8 cellular contexts compared by ENCODE assay signal in the genomic region with DNA sequence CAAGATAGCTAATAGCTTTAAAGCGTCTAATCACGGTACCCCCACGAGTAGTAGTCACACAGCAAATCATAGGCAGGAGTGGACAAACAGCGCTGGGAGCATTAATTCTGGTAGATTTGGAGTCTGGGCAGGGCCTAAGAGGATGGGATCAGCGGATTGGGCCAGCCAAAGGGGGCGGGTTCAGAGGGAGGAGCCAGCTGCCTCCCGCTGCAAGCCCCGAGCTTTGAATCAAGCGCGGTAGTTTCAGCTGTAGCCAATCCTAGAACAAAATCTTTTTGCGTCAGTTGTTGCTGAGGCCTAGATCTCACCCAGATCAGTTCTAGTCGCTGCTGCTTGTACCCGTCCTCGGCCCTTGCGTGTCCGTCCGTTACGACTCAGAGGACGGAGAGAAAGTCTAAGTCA. TPM values are rescaled to one million over a fixed set of nuclear protein-coding genes. Genes with fewer than 3 reads are reported as not detected.
A peak's percentile ranks its signal among the peaks of the same experiment; 100 is the strongest.
DNase-seq lines count a peak whose midpoint lies in the region; ATAC-seq, FAIRE-seq and TF ChIP-seq lines count a peak whose summit lies in the region.

No MANE protein-coding gene starts in this region.

- DNase-seq in NCI-H2171 (lab: John Stamatoyannopoulos, UW) (peak; percentile 89), cardiac fibroblast (ENCODE audit: low read depth in 2 of 2) (peak; percentile 98), iPS-NIHi7 (ENCODE audit: extremely low spot score) (peak; percentile 100), smooth muscle cell (lab: John Stamatoyannopoulos, UW; ENCODE audit: unreplicated experiment) (peak; percentile 90)

- peak overlapping the region; percentile 87 to 100 for H3K4me3 ChIP-seq in cardiac fibroblast (replicated peaks in 1 of 2; ENCODE audit: low read depth in 2 of 2, low read length in 2 of 2)
- peak overlapping the region; percentile 72 for H3K4me3 ChIP-seq in smooth muscle cell

- H3F3A ChIP-seq in smooth muscle cell (ENCODE audit: low read depth) = no peaks in the 10 kb centered on the region

- H3K27ac ChIP-seq in VCaP = peak overlapping the region; percentile 89
- H3K27ac ChIP-seq in smooth muscle cell (ENCODE audit: low read depth) = peak overlapping the region; percentile 91

- FAIRE-seq in A204.1 (lab: Jason Lieb, UNC) = peak; percentile 97

- ATAC-seq in GM18867 (IDR thresholded peaks at IDR 0.05; ENCODE audit: unreplicated experiment) (peak; percentile 74), HG03103 (IDR thresholded peaks at IDR 0.05; ENCODE audit: low read depth, unreplicated experiment) (peak; percentile 69)

- TF ChIP-seq CTCF in VCaP (conservative IDR thresholded peaks at IDR 0.05) = no peak
- TF ChIP-seq CTCF in cardiac fibroblast (IDR thresholded peaks at IDR 0.05; ENCODE audit: low read depth, low read length) = no peak
- TF ChIP-seq CTCF in smooth muscle cell (IDR thresholded peaks at IDR 0.05; ENCODE audit: borderline replicate concordance, insufficient read depth, poor library complexity, severe bottlenecking) = no peak

- H3K4me2 ChIP-seq in smooth muscle cell = peak overlapping the region; percentile 88

- H3K36me3 ChIP-seq in smooth muscle cell (ENCODE audit: low read depth) = no peaks in the 10 kb centered on the region

- H3K9ac ChIP-seq in smooth muscle cell (ENCODE audit: low read depth) = peak overlapping the region; percentile 65

- peaks cover 14% of the 10 kb centered on the region for H3K4me1 ChIP-seq in smooth muscle cell (ENCODE audit: low read depth)

- peaks cover 36% of the 10 kb centered on the region for H3K79me2 ChIP-seq in smooth muscle cell (ENCODE audit: low read depth)

- peak overlapping the region; percentile 98 for H2AFZ ChIP-seq in smooth muscle cell (ENCODE audit: low read depth)

- H3K9me3 ChIP-seq in smooth muscle cell (replicated peaks; ENCODE audit: low read depth) = no peaks in the 10 kb centered on the region

- H4K20me1 ChIP-seq in smooth muscle cell (ENCODE audit: low read depth) = peaks cover 35% of the 10 kb centered on the region

- 1% methylated on average over 19 of the region's 19 CpGs for WGBS in smooth muscle cell (ENCODE audit: low lambda C conversion rate)

- H3K27me3 ChIP-seq in smooth muscle cell (ENCODE audit: low read depth) = no peaks in the 10 kb centered on the region

RNA-seq across cellular contexts. Expression of gene NASP, which starts 0.6 kb away (rescaled TPM):
- 40.4 and 83.0 TPM in 2 replicates for total RNA-seq in smooth muscle cell
- polyA plus RNA-seq in smooth muscle cell = 44.9 and 64.2 TPM in 2 replicates

RNA-seq across cellular contexts. Expression of gene AKR1A1, which starts 32.6 kb away (rescaled TPM):
- total RNA-seq in smooth muscle cell = 64.1 and 91.4 TPM in 2 replicates
- 135 and 148 TPM in 2 replicates for polyA plus RNA-seq in smooth muscle cell

RNA-seq across cellular contexts. Expression of gene CCDC17, which starts 40.6 kb away (rescaled TPM):
- 0.81 and 2.5 TPM in 2 replicates for total RNA-seq in smooth muscle cell
- 0.64 and 1.6 TPM in 2 replicates for polyA plus RNA-seq in smooth muscle cell

Comparison
In these comparisons a context has a peak if more than half of its experiments do, and no peak if none do; other contexts are left out.
1. Peak in every context shown above with its lines: DNase-seq, ATAC-seq, H3K4me3 ChIP-seq and H3K27ac ChIP-seq.